ENCODE assay signal across 13 cellular contexts in the genomic region with DNA sequence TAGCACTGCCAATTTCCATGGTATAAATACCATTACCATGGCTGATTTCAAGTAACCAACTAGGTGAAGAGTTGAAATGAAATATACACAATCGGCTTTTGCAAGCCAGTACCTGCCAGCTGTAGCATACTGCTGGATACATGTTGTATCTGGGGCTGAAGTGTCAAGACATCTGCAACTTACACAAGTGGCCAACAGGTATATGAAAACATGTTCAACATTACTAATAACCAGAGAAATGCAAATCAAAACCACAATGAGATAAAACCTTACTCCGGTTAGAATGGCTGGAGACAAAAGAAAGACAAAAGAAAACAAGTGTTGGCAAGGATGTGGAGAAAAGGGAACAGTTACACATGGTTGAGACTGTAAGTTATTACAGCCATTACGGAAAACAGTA.
DNase-seq lines count a peak whose midpoint lies in the region; ATAC-seq and TF ChIP-seq lines count a peak whose summit lies in the region.
"Had no signal": no experiment of that assay in that cellular context is flagged by ENCODE, and none has a peak within 500 bp of the region (broad histone marks: within the 10 kb centered on the region; RNA-seq: fewer than 3 reads in every experiment).

No MANE protein-coding gene starts in this region.

- H3K27ac Mint-ChIP-seq in memory B cell: peak overlapping the region; percentile 10
- H3K27ac Mint-ChIP-seq: activated T-cell treated with anti-CD3 and anti-CD28 coated beads, Interleukin-2, amount 50 U/mL, for 72 hours; naive thymus-derived CD8-positive, alpha-beta T cell had no signal

- H3K4me3 Mint-ChIP-seq in memory B cell: peak overlapping the region; percentile 18
- H3K4me3 Mint-ChIP-seq: activated T-cell treated with anti-CD3 and anti-CD28 coated beads, Interleukin-2, amount 50 U/mL, for 72 hours; naive thymus-derived CD8-positive, alpha-beta T cell had no signal

- no peak for TF ChIP-seq CTCF in GM10248 (IDR thresholded peaks at IDR 0.05; ENCODE audit: control extremely low read depth, extremely low read depth, low read depth, missing control alignments)

- ATAC-seq in GM19043 (IDR thresholded peaks at IDR 0.05; ENCODE audit: low read depth, unreplicated experiment): peak; percentile 68
- peak; percentile 47 for ATAC-seq in GM21786 (IDR thresholded peaks at IDR 0.05; ENCODE audit: unreplicated experiment)
- peak; percentile 81 for ATAC-seq in HG03378 (IDR thresholded peaks at IDR 0.05; ENCODE audit: unreplicated experiment)
- ATAC-seq in memory B cell (ENCODE audit: low read depth): no peak
- ATAC-seq: naive thymus-derived CD8-positive, alpha-beta T cell had no signal

- no peaks in the 10 kb centered on the region for H3K9me3 Mint-ChIP-seq in memory B cell
- H3K9me3 Mint-ChIP-seq: activated T-cell treated with anti-CD3 and anti-CD28 coated beads, Interleukin-2, amount 50 U/mL, for 72 hours; naive thymus-derived CD8-positive, alpha-beta T cell had no signal

- CTCF ChIA-PET in GM10248 (lab: Yijun Ruan, JAX): interaction anchor here (0.9 kb wide), 1 partner anchor 68 kb away, joined by 3 read pairs; no protein-coding TSS in a partner anchor

- peaks cover 38% of the 10 kb centered on the region for H3K36me3 Mint-ChIP-seq in memory B cell

- H3K27me3 Mint-ChIP-seq in memory B cell: no peaks in the 10 kb centered on the region
- H3K27me3 Mint-ChIP-seq: naive thymus-derived CD8-positive, alpha-beta T cell had no signal

- peaks cover 35% of the 10 kb centered on the region for H3K4me1 Mint-ChIP-seq in memory B cell

- POLR2A ChIA-PET in GM10248 (lab: Yijun Ruan, JAX): no interaction called here

- DNase-seq in memory B cell (ENCODE audit: low spot score in 2 of 2) (no peak), NCI-H345 (lab: John Stamatoyannopoulos, UW) (no peak), GM10248 (ENCODE audit: extremely low spot score) (no peak), RKO (ENCODE audit: low spot score) (no peak)
- no peak for DNase-seq in stimulated activated CD4-positive, alpha-beta T cell treated with anti-CD3 and anti-CD28 coated beads, Interleukin-15, amount 100 ng/mL, for 24 hours
- DNase-seq: activated T-cell treated with anti-CD3 and anti-CD28 coated beads, Interleukin-2, amount 50 U/mL, for 72 hours; Karpas-422; naive thymus-derived CD8-positive, alpha-beta T cell; NCI-H2107; spleen had no signal
